In genomic region chr2:188984680-188985079, GRCh38 we compare ENCODE assay signal across 12 cellular contexts. TPM values are rescaled to one million over a fixed set of nuclear protein-coding genes. Genes with fewer than 3 reads are reported as not detected.
A peak's percentile ranks its signal among the peaks of the same experiment; 100 is the strongest.
DNase-seq lines count a peak whose midpoint lies in the region; ATAC-seq, FAIRE-seq and TF ChIP-seq lines count a peak whose summit lies in the region.
"Had no signal": no experiment of that assay in that cellular context is flagged by ENCODE, and none has a peak within 500 bp of the region (broad histone marks: within the 10 kb centered on the region; RNA-seq: fewer than 3 reads in every experiment).

No MANE protein-coding gene starts in this region.

- no peaks in the 10 kb centered on the region for H3K27me3 Mint-ChIP-seq in HFFc6 (ENCODE audit: insufficient read depth)

- in situ Hi-C loops in brain microvascular endothelial cell (cut with HindIII; ENCODE audit: low pct_ligation_motif_present, low sequenced_read_pairs) = loop anchor here (25.0 kb wide), 1 partner anchor 447 kb away; no protein-coding TSS in a partner anchor
- in situ Hi-C loops in G401 (cut with HindIII; ENCODE audit: low sequenced_read_pairs) = no loop called here

- H3K36me3 Mint-ChIP-seq in HFFc6 (ENCODE audit: low read depth) = peaks cover 32% of the 10 kb centered on the region

- dilution Hi-C loops in keratinocyte (cut with MboI; ENCODE audit: extremely low pct_ligation_motif_present, low sequenced_read_pairs) = loop anchor here (25.0 kb wide), 1 partner anchor 447 kb away; no protein-coding TSS in a partner anchor

- TF ChIP-seq CTCF in HFFc6 (IDR thresholded peaks at IDR 0.05) (no peak), brain microvascular endothelial cell (IDR thresholded peaks at IDR 0.05; ENCODE audit: low read depth, low read length, missing control alignments) (no peak), keratinocyte (optimal IDR thresholded peaks at IDR 0.05 in 1 of 3, IDR thresholded peaks at IDR 0.05 in 1 of 3, conservative IDR thresholded peaks at IDR 0.05 in 1 of 3; ENCODE audit: extremely low read depth in 1 of 3, insufficient read depth in 2 of 3, low read length in 3 of 3) (no peak)

- H3K9ac ChIP-seq in keratinocyte (ENCODE audit: control insufficient read depth, extremely low read depth, insufficient read depth, low read length) = no peak overlapping the region

- H3K9me1 ChIP-seq in keratinocyte (ENCODE audit: control insufficient read depth, extremely low read depth, insufficient read depth, low read length) = no peaks in the 10 kb centered on the region

- FAIRE-seq in keratinocyte (lab: Jason Lieb, UNC) = peak; percentile 46

- H3K36me3 ChIP-seq in brain microvascular endothelial cell (replicated peaks) (peaks cover 28% of the 10 kb centered on the region), keratinocyte (ENCODE audit: control insufficient read depth in 2 of 2, extremely low read depth in 1 of 2, insufficient read depth in 2 of 2, low read length in 2 of 2) (no peaks in the 10 kb centered on the region), thymus (ENCODE audit: control insufficient read depth, insufficient read depth) (no peaks in the 10 kb centered on the region)

- H3K27ac ChIP-seq in brain microvascular endothelial cell (peak overlapping the region; percentile 88), keratinocyte (ENCODE audit: control insufficient read depth, insufficient read depth, low read length) (no peak overlapping the region), thymus (ENCODE audit: low read depth) (peak overlapping the region; percentile 18)

- peak overlapping the region; percentile 83 for H3K27ac Mint-ChIP-seq in HFFc6

- peak overlapping the region; percentile 60 for H3K4me3 Mint-ChIP-seq in HFFc6

- peaks cover 67% of the 10 kb centered on the region for H3K4me1 Mint-ChIP-seq in HFFc6 (ENCODE audit: low read depth)

- WGBS in thymus = 95% methylated on average over 5 of the region's 5 CpGs

- H3K27me3 ChIP-seq in brain microvascular endothelial cell (replicated peaks) (no peaks in the 10 kb centered on the region), keratinocyte (ENCODE audit: control insufficient read depth, extremely low read depth, insufficient read depth, low read length) (no peaks in the 10 kb centered on the region), thymus (ENCODE audit: control insufficient read depth, insufficient read depth) (no peaks in the 10 kb centered on the region)

- no peaks in the 10 kb centered on the region for H3K9me3 Mint-ChIP-seq in HFFc6

- H3K4me3 ChIP-seq in brain microvascular endothelial cell (ENCODE audit: low read depth, low read length) = no peak overlapping the region
- H3K4me3 ChIP-seq in keratinocyte (ENCODE audit: control insufficient read depth in 2 of 3, extremely low read depth in 1 of 3, insufficient read depth in 2 of 3, low read depth in 1 of 3, low read length in 3 of 3) = no peak overlapping the region
- no peak overlapping the region for H3K4me3 ChIP-seq in thymus (ENCODE audit: low read length)

- no peak for ATAC-seq in HG03095 (IDR thresholded peaks at IDR 0.05; ENCODE audit: unreplicated experiment)

- DNase-seq in HFFc6 (peak; percentile 90), brain microvascular endothelial cell (peak; percentile 96), keratinocyte (ENCODE audit: low read depth, low spot score) (no peak), DMS79 (lab: John Stamatoyannopoulos, UW) (no peak), G401 (ENCODE audit: low spot score) (no peak), iPS-NIHi11 (ENCODE audit: low spot score) (no peak)
- DNase-seq: activated CD8-positive, alpha-beta memory T cell treated with anti-CD3 and anti-CD28 coated beads, Interleukin-2, amount 50 U/mL, for 4 hours; NCI-H1092 treated with DMSO at 0.1 percent for 48 hours; stimulated activated CD4-positive, alpha-beta T cell treated with anti-CD3 and anti-CD28 coated beads, Interleukin-4, amount 100 ng/mL, for 4 hours had no signal

- no peaks in the 10 kb centered on the region for H3K4me1 ChIP-seq in keratinocyte (ENCODE audit: control insufficient read depth, extremely low read depth, insufficient read depth, low read length)
- H3K4me1 ChIP-seq in thymus (ENCODE audit: control insufficient read depth, insufficient read depth, low read length) = no peaks in the 10 kb centered on the region

- no peak overlapping the region for H2AFZ ChIP-seq in keratinocyte (ENCODE audit: control insufficient read depth, low read length)

- H4K20me1 ChIP-seq in keratinocyte (ENCODE audit: control insufficient read depth, extremely low read depth, insufficient read depth, low read length) = no peaks in the 10 kb centered on the region

- no peaks in the 10 kb centered on the region for H3K79me2 ChIP-seq in keratinocyte (ENCODE audit: control insufficient read depth, insufficient read depth, low read length)

- no peak overlapping the region for H3K4me2 ChIP-seq in keratinocyte (ENCODE audit: control insufficient read depth, extremely low read depth, insufficient read depth, low read depth, low read length)

- H3K9me3 ChIP-seq in keratinocyte (ENCODE audit: control insufficient read depth, low read depth, low read length) (no peaks in the 10 kb centered on the region), thymus (ENCODE audit: control insufficient read depth) (no peaks in the 10 kb centered on the region)

RNA-seq across cellular contexts. Expression of gene COL3A1, which starts 10.5 kb away (rescaled TPM):
- total RNA-seq in HFFc6 (2021; fragmentation: NEBNext Ultra II Directional; extraction: Animal tissue kit (Norgen Biotek cat#: 25700)) = 100 to 1,000 TPM; 348 to 594 (median 356) TPM
- polyA plus RNA-seq in keratinocyte = 0.01 to 0.03 TPM (median 0.03 TPM) in 3 replicates
- polyA plus RNA-seq in keratinocyte (2011; ENCODE audit: low read depth) = not detected
- 0.03 TPM in 1 of 2 replicates, not detected in the other for polyA plus RNA-seq in keratinocyte (2011; cell fraction: cytosol; rRNA removed)
- polyA plus RNA-seq in keratinocyte (2011; cell fraction: nucleus; rRNA removed) = 0.09 and 0.13 TPM in 2 replicates
- 0.08 TPM in 1 of 2 replicates, not detected in the other for polyA plus RNA-seq in keratinocyte (2012; ENCODE audit: low replicate concordance)
- 0.82 TPM in 1 of 3 replicates, not detected in the others for polyA minus RNA-seq in keratinocyte
- not detected for polyA minus RNA-seq in keratinocyte (2011; cell fraction: cytosol; rRNA and poly(A)+ RNA removed)
- polyA minus RNA-seq in keratinocyte (2011; cell fraction: nucleus; rRNA and poly(A)+ RNA removed) = not detected in 2 replicates
- polyA plus RNA-seq in thymus = 48.2 TPM
- 347 and 349 TPM in 2 replicates for total RNA-seq in G401 (2014; rRNA removed; shearing (Covaris generic))
- total RNA-seq: T-helper 2 cell treated with Interferon-gamma antibody and Interleukin-4, amounts not matched to agents 100 ng/mL and 5 ng/mL, for 36 hours had no signal

Comparison
In these comparisons a context has a peak if more than half of its experiments do, and no peak if none do; other contexts are left out.
1. DNase-seq: peak in HFFc6 (single experiment) and brain microvascular endothelial cell (single experiment); none in keratinocyte (single experiment), DMS79 (single experiment), G401 (single experiment) and iPS-NIHi11 (single experiment).